ENCODE assay signal across 21 cellular contexts in the genomic region with DNA sequence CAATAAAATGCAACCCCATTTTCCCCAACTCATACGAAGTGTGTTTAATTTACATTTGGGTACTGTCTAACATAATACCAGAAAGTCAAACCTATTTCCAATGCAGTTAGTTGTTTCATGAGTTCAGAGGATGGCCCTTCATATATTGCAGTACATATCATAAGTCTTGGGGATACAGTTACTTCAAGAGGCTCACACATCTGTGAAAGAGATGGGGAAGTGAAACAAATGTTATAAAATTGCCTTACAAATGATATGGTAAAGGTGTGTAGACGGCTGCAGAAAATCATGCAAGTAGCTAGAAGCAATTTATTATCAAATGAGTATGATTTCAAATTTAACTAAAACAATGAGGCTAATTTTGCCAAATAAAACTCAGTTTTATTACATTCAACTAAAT.
A peak's percentile ranks its signal among the peaks of the same experiment; 100 is the strongest.
DNase-seq lines count a peak whose midpoint lies in the region; ATAC-seq and TF ChIP-seq lines count a peak whose summit lies in the region.
"Had no signal": no experiment of that assay in that cellular context is flagged by ENCODE, and none has a peak within 500 bp of the region (broad histone marks: within the 10 kb centered on the region; RNA-seq: fewer than 3 reads in every experiment).

No MANE protein-coding gene starts in this region.

- H3K27me3 ChIP-seq in WERI-Rb-1 (ENCODE audit: insufficient read depth, low read depth, severe bottlenecking) = no peaks in the 10 kb centered on the region
- H3K27me3 ChIP-seq: upper lobe of right lung had no signal

- no peak overlapping the region for H3K4me3 ChIP-seq in WERI-Rb-1 (ENCODE audit: low read depth, low read length)
- H3K4me3 ChIP-seq: lower lobe of right lung, prostate gland, upper lobe of right lung had no signal

- in situ Hi-C loops in GM13976 (cut with MboI; ENCODE audit: low sequenced_read_pairs, unreplicated experiment) = no loop called here

- ATAC-seq in HG03354 (IDR thresholded peaks at IDR 0.05; ENCODE audit: poor library complexity, severe bottlenecking, unreplicated experiment) = peak; percentile 67
- ATAC-seq: lower lobe of right lung, SK-N-SH treated with all-trans-retinoic acid at 6 μM for 48 hours, upper lobe of right lung had no signal

- no peaks in the 10 kb centered on the region for H3K36me3 ChIP-seq in WERI-Rb-1
- H3K36me3 ChIP-seq: lower lobe of right lung, prostate gland, upper lobe of right lung had no signal

- DNase-seq in GM13976 (ENCODE audit: low spot score) (peak; percentile 15), GM20000 (ENCODE audit: low spot score) (peak; percentile 10), WERI-Rb-1 (no peak), DMS 273 (lab: John Stamatoyannopoulos, UW; ENCODE audit: unreplicated experiment) (no peak), HK-2 (ENCODE audit: unreplicated experiment) (no peak), activated T-cell treated with anti-CD3 and anti-CD28 coated beads for 4 hours (no peak), islet precursor cell (no peak)
- DNase-seq: activated CD4-positive, alpha-beta T cell treated with anti-CD3 and anti-CD28 coated beads for 1 hour; activated naive CD4-positive, alpha-beta T cell treated with anti-CD3 and anti-CD28 coated beads, Interleukin-2, amount 10 ng/mL, durations not matched to agents 7 days and 5 days; activated T-cell treated with anti-CD3 and anti-CD28 coated beads, Interleukin-2, amount 50 U/mL, for 48 hours; C1 segment of cervical spinal cord; Calu3; EL; H7; lower lobe of right lung; NCI-H1417 treated with DMSO at 0.1 percent for 48 hours; upper lobe of right lung had no signal

- H3K9me3 ChIP-seq in WERI-Rb-1 (ENCODE audit: severe bottlenecking) = peaks cover 4% of the 10 kb centered on the region
- H3K9me3 ChIP-seq: lower lobe of right lung, prostate gland, upper lobe of right lung had no signal

- no peak for TF ChIP-seq CTCF in GM13976 (IDR thresholded peaks at IDR 0.05; ENCODE audit: borderline replicate concordance, control extremely low read depth, extremely low read depth, insufficient read depth, missing control alignments)
- TF ChIP-seq CTCF in GM20000 (IDR thresholded peaks at IDR 0.05; ENCODE audit: extremely low read depth, missing control alignments) = no peak
- TF ChIP-seq CTCF in WERI-Rb-1 (IDR thresholded peaks at IDR 0.05; ENCODE audit: low read depth, low read length) = no peak

- peak overlapping the region; percentile 37 for H3K27ac ChIP-seq in WERI-Rb-1
- H3K27ac ChIP-seq: lower lobe of right lung, prostate gland, RWPE1, upper lobe of right lung had no signal

Comparison
In these comparisons a context has a peak if more than half of its experiments do, and no peak if none do; other contexts are left out.
1. DNase-seq: peak in GM13976 (single experiment) and GM20000 (single experiment); none in WERI-Rb-1 (single experiment), DMS 273 (single experiment), HK-2 (single experiment), activated T-cell treated with anti-CD3 and anti-CD28 coated beads for 4 hours (single experiment) and islet precursor cell (single experiment).